3 cellular contexts compared by ENCODE assay signal in genomic region chr6:92952111-92952510, GRCh38.
DNase-seq lines count a peak whose midpoint lies in the region; ATAC-seq lines count a peak whose summit lies in the region.
"Not testable (repeated sequence)": the region's sequence is repeated elsewhere in the genome, so short reads cannot be mapped to it uniquely, and the experiment has no call there.

No MANE protein-coding gene starts in this region.

- not testable (repeated sequence) for H3K4me3 ChIP-seq in neuronal stem cell (ENCODE audit: low read length in 2 of 2)

- not testable (repeated sequence) for H2BK12ac ChIP-seq in neuronal stem cell (ENCODE audit: low read length)

- H3K9ac ChIP-seq in neuronal stem cell (ENCODE audit: low read depth, low read length, poor library complexity): not testable (repeated sequence)

- no CpG with 5 or more reads among the region's 7 CpGs for WGBS in neuronal stem cell (ENCODE audit: extremely low coverage in 2 of 2, insufficient read length in 2 of 2, insufficient replicate concordance in 1 of 2), 2 donors

- intact Hi-C loops in Right ventricle myocardium superior (cut with DNase I); posterior vena cava (cut with DNase I): not testable (repeated sequence)

- not testable (repeated sequence) for H3K9me3 ChIP-seq in neuronal stem cell (replicated peaks in 1 of 2; ENCODE audit: control insufficient read depth in 2 of 2, insufficient read depth in 1 of 2, low read depth in 1 of 2, low read length in 2 of 2)

- not testable (repeated sequence) for H3K36me3 ChIP-seq in neuronal stem cell (replicated peaks in 1 of 2; ENCODE audit: control insufficient read depth in 2 of 2, insufficient read depth in 2 of 2, low read length in 2 of 2)

- H2AK5ac ChIP-seq in neuronal stem cell (ENCODE audit: low read depth, low read length): not testable (repeated sequence)

- not testable (repeated sequence) for H4K91ac ChIP-seq in neuronal stem cell (ENCODE audit: low read depth, low read length, poor library complexity)

- not testable (repeated sequence) for H2BK120ac ChIP-seq in neuronal stem cell (ENCODE audit: low read depth, low read length)

- H2AFZ ChIP-seq in neuronal stem cell (ENCODE audit: low read length): peak overlapping the region; percentile 29

- not testable (repeated sequence) for H3K4me2 ChIP-seq in neuronal stem cell (ENCODE audit: insufficient read depth, low read length, poor library complexity, severe bottlenecking)

- H3K4ac ChIP-seq in neuronal stem cell (ENCODE audit: low read length): not testable (repeated sequence)

- not testable (repeated sequence) for H3K23ac ChIP-seq in neuronal stem cell (ENCODE audit: low read depth, low read length, poor library complexity)

- not testable (repeated sequence) for ATAC-seq in Right ventricle myocardium superior (ENCODE audit: poor library complexity)

- not testable (repeated sequence) for H3K27me3 ChIP-seq in neuronal stem cell (ENCODE audit: control insufficient read depth in 3 of 3, insufficient read depth in 3 of 3, low read depth in 1 of 3, low read length in 3 of 3)

- H3K79me1 ChIP-seq in neuronal stem cell (ENCODE audit: low read depth, low read length): not testable (repeated sequence)

- not testable (repeated sequence) for H4K8ac ChIP-seq in neuronal stem cell (ENCODE audit: low read depth, low read length)

- not testable (repeated sequence) for H3K27ac ChIP-seq in neuronal stem cell (replicated peaks; ENCODE audit: low read length)

- H3K4me1 ChIP-seq in neuronal stem cell (ENCODE audit: control insufficient read depth in 2 of 2, insufficient read depth in 1 of 2, low read depth in 1 of 2, low read length in 2 of 2): not testable (repeated sequence)

- peak; percentile 29 for DNase-seq in Right ventricle myocardium superior
- DNase-seq in neuronal stem cell (ENCODE audit: low spot score): not testable (repeated sequence)
- peak; percentile 70 for DNase-seq in posterior vena cava (ENCODE audit: low spot score)

- H3K14ac ChIP-seq in neuronal stem cell (ENCODE audit: low read length): not testable (repeated sequence)

- H3K18ac ChIP-seq in neuronal stem cell (ENCODE audit: low read length): not testable (repeated sequence)

- not testable (repeated sequence) for H2BK15ac ChIP-seq in neuronal stem cell (ENCODE audit: low read length)

- H2BK5ac ChIP-seq in neuronal stem cell (ENCODE audit: low read length): not testable (repeated sequence)
